Comparison of ENCODE assay signal across 8 cellular contexts in the genomic region with DNA sequence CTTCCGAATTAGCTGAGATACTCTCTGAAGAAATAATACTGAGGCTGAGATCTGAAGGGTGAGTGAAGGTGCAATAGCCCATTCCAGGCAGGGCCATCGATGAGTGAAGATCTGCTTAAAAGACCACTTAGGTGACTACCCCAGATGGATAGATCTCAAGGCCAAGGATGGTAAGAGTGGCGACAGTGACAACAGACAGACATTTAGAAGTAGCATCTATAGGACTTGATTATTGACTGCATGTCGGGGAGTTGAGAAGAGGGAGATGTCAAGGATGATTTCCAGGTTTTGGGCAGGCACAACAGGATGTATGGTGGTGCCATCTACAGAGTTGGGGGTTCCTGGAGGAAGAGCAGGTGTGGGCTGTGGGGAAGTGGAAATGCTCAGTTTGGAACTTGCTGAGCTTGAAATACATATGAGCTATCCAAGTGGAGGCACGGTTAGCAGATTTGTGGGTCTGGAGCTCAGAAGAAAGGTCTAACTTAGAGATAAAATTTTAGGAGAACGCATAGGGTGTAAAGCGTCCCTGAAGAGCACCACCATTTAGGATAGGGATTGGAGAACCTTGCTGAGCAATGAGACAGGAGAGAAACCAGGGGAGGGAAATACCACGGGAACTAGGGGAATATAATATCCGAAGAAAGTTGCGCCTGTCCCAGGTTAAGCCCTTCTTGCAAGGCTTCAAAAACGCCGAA. TPM values are rescaled to one million over a fixed set of nuclear protein-coding genes. Genes with fewer than 3 reads are reported as not detected.
A peak's percentile ranks its signal among the peaks of the same experiment; 100 is the strongest.
DNase-seq lines count a peak whose midpoint lies in the region; ATAC-seq and TF ChIP-seq lines count a peak whose summit lies in the region.

No MANE protein-coding gene starts in this region.

- intact Hi-C loops in spleen (cut with DNase I; ENCODE audit: low total_unique reads) = no loop called here

- in situ Hi-C loops in astrocyte of the spinal cord (cut with HindIII; ENCODE audit: low sequenced_read_pairs) = no loop called here

- peaks cover 2% of the 10 kb centered on the region; the same call in 1 of the 2 replicates for H3F3A ChIP-seq in MM.1S (ENCODE audit: insufficient read depth, low read length)

- peak overlapping the region; percentile 98 for H3K9ac ChIP-seq in MM.1S (ENCODE audit: low read length)

- ATAC-seq in GM19043 (IDR thresholded peaks at IDR 0.05; ENCODE audit: low read depth, unreplicated experiment) = peak; percentile 0
- ATAC-seq in GM18861 (IDR thresholded peaks at IDR 0.05; ENCODE audit: unreplicated experiment) = no peak

- H3K4me1 ChIP-seq in MM.1S (ENCODE audit: low read length) (peaks cover 31% of the 10 kb centered on the region), spleen (peaks cover 13 to 49% (median 22%) of the 10 kb centered on the region in 6 donors)

- DNase-seq in Ammon's horn (ENCODE audit: low spot score) (peak; percentile 42), MM.1S (peak; percentile 34), astrocyte of the spinal cord (ENCODE audit: low read depth, low spot score) (no peak), spleen (no peak), HuH-7 (ENCODE audit: low spot score) (no peak)

- no peaks in the 10 kb centered on the region for H3K27me3 ChIP-seq in MM.1S (replicated peaks; ENCODE audit: insufficient read depth, low read length)
- no peaks in the 10 kb centered on the region for H3K27me3 ChIP-seq in spleen (replicated peaks in 1 of 7)

- H4K20me1 ChIP-seq in MM.1S (ENCODE audit: insufficient read depth, low read length) = no peaks in the 10 kb centered on the region

- H3K9me3 ChIP-seq in MM.1S (replicated peaks; ENCODE audit: insufficient read depth, low read length) (no peaks in the 10 kb centered on the region), iPS-18c (ENCODE audit: control insufficient read depth, insufficient read depth, low read length) (no peaks in the 10 kb centered on the region), spleen (no peaks in the 10 kb centered on the region)

- H3K4me3 ChIP-seq in MM.1S (ENCODE audit: low read length) = peak overlapping the region; percentile 83
- peak overlapping the region; percentile 85 for H3K4me3 ChIP-seq in astrocyte of the spinal cord (ENCODE audit: low read depth, low read length)
- H3K4me3 ChIP-seq in iPS-18c (ENCODE audit: insufficient read depth, low read depth, low read length) = peak overlapping the region; percentile 87
- H3K4me3 ChIP-seq in spleen = peak overlapping the region; percentile 60 to 85 (median 74)

- TF ChIP-seq POLR2A in spleen (IDR thresholded peaks at IDR 0.05) = no peak

- H3K27ac ChIP-seq in MM.1S (ENCODE audit: low read length) (peak overlapping the region; percentile 84), spleen (peak overlapping the region; percentile 93 to 99 (median 97))

- 16 to 23% (median 20%) methylated on average over 12 of the region's 12 CpGs for WGBS in spleen, 5 donors

- peaks cover 54% of the 10 kb centered on the region for H3K79me2 ChIP-seq in MM.1S (ENCODE audit: low read length)

- H3K36me3 ChIP-seq in MM.1S (replicated peaks; ENCODE audit: insufficient read depth, low read length) (no peaks in the 10 kb centered on the region; the same call in 1 of the 2 replicates), spleen (peaks cover 0 to 18% (median 5%) of the 10 kb centered on the region in 6 donors)

- H2AFZ ChIP-seq in MM.1S (ENCODE audit: low read length) = peak overlapping the region; percentile 91; the same call in 1 of the 2 replicates

- H3K9me2 ChIP-seq in MM.1S (replicated peaks; ENCODE audit: insufficient read depth, low read length) = no peaks in the 10 kb centered on the region

- peak overlapping the region; percentile 85 for H3K4me2 ChIP-seq in MM.1S (ENCODE audit: low read depth, low read length)

- TF ChIP-seq CTCF in MM.1S (IDR thresholded peaks at IDR 0.05; ENCODE audit: low read length) (no peak), astrocyte of the spinal cord (IDR thresholded peaks at IDR 0.05; ENCODE audit: low read depth, low read length) (no peak), spleen (IDR thresholded peaks at IDR 0.05 in 8 of 11, conservative IDR thresholded peaks at IDR 0.05 in 3 of 11) (no peak)

RNA-seq across cellular contexts. Expression of a gene that starts 0.7 kb away (rescaled TPM):
- total RNA-seq in spleen = 10 to 100 TPM; 19.9 to 44.1 (median 26.3) TPM
- polyA plus RNA-seq in spleen = 10 to 100 TPM; 11.0 to 16.9 (median 13.4) TPM

RNA-seq across cellular contexts. Expression of a gene that starts 28.4 kb away (rescaled TPM):
- total RNA-seq in spleen = 10 to 100 TPM in 3 of 7 donors, 1 to 10 TPM in 4; 6.9 to 21.1 (median 8.9) TPM
- polyA plus RNA-seq in spleen = 10 to 100 TPM in 2 of 3 donors, 1 to 10 TPM in 1; 6.0 to 12.0 (median 10.5) TPM

RNA-seq across cellular contexts. Expression of a gene that starts 29.3 kb away (rescaled TPM):
- total RNA-seq in spleen = 1 to 10 TPM in 5 of 7 donors, under 1 TPM in 2; 0.47 to 2.4 (median 1.2) TPM
- polyA plus RNA-seq in spleen = under 1 TPM; 0.17 to 0.48 (median 0.29) TPM

RNA-seq across cellular contexts. Expression of a gene that starts 46.5 kb away (rescaled TPM):
- total RNA-seq in spleen = 1 to 10 TPM in 2 of 7 donors, under 1 TPM in 5; 0.60 to 4.7 (median 0.87) TPM
- polyA plus RNA-seq in spleen = under 1 TPM; 0.20 to 0.26 (median 0.22) TPM

Comparison
In these comparisons a context has a peak if more than half of its experiments do, and no peak if none do; other contexts are left out.
1. DNase-seq: peak in Ammon's horn (single experiment) and MM.1S (single experiment); none in astrocyte of the spinal cord (single experiment), spleen (single experiment) and HuH-7 (single experiment).
2. Peak in every context shown above with its lines, with median percentiles within 50 percentile points of each other: H3K4me3 ChIP-seq.